ENCODE assay signal across 12 cellular contexts in the genomic region with DNA sequence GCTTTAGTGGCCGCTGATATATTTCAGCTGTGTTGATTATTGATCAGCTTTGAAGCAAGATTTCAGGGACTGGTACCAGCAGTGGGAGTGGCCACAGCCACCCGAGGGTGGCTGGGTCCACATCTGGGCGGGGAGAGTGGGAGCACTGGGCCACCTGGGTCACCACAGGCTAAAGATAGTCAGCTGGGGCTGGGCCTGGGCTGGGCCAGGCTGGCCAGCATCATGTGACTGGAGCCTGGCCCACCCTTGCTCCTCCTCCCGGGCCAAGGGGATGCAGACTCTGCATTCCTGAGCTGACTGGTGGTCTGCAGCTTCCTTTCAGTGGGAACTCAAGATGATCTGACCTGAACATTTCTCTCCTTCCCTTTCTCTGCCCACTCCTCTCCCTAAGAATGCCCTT. TPM values are rescaled to one million over a fixed set of nuclear protein-coding genes. Genes with fewer than 3 reads are reported as not detected.
A peak's percentile ranks its signal among the peaks of the same experiment; 100 is the strongest.
DNase-seq lines count a peak whose midpoint lies in the region; ATAC-seq and TF ChIP-seq lines count a peak whose summit lies in the region.
"Had no signal": no experiment of that assay in that cellular context is flagged by ENCODE, and none has a peak within 500 bp of the region (broad histone marks: within the 10 kb centered on the region; RNA-seq: fewer than 3 reads in every experiment).

No MANE protein-coding gene starts in this region.

- H3K9me3 ChIP-seq in Caco-2 (no peaks in the 10 kb centered on the region), MM.1S (replicated peaks; ENCODE audit: insufficient read depth, low read length) (no peaks in the 10 kb centered on the region), left ventricle myocardium inferior (replicated peaks) (no peaks in the 10 kb centered on the region), psoas muscle (no peaks in the 10 kb centered on the region)

- peaks cover 26% of the 10 kb centered on the region for H3K4me1 Mint-ChIP-seq in Caco-2 (ENCODE audit: low read depth, unreplicated experiment)

- BruUV-seq in Caco-2 (replicated peaks; lab: Mats Ljungman, UMichigan), result no TSS peak

- H3K4me1 ChIP-seq in Caco-2 (peaks cover 39% of the 10 kb centered on the region), MM.1S (ENCODE audit: low read length) (peaks cover 32% of the 10 kb centered on the region), left ventricle myocardium inferior (peaks cover 100% of the 10 kb centered on the region), psoas muscle (peaks cover 93% of the 10 kb centered on the region)

- ATAC-seq in psoas muscle (peak in 1 of 4 donors; percentile 29), HG02642 (IDR thresholded peaks at IDR 0.05; ENCODE audit: poor library complexity, unreplicated experiment) (no peak)

- DNase-seq in Caco-2 (no peak), MM.1S (no peak), left ventricle myocardium inferior (no peak), psoas muscle (no peak), kidney tubule cell (ENCODE audit: low spot score) (no peak), kidney glomerular epithelial cell (lab: John Stamatoyannopoulos, UW) (no peak)
- DNase-seq in stimulated activated CD4-positive, alpha-beta T cell treated with anti-CD3 and anti-CD28 coated beads, Interleukin-12 subunit alpha, Interleukin-12 subunit beta, amount 100 ng/mL, for 4 hours, result no peak
- DNase-seq: NCI-H146; stimulated activated CD4-positive, alpha-beta T cell treated with anti-CD3 and anti-CD28 coated beads, Interleukin-4, amount 100 ng/mL, for 4 hours had no signal

- peaks cover 11% of the 10 kb centered on the region; the same call in 1 of the 2 replicates for H3F3A ChIP-seq in MM.1S (ENCODE audit: insufficient read depth, low read length)

- H3K36me3 Mint-ChIP-seq in Caco-2 (ENCODE audit: insufficient read depth, unreplicated experiment), result peaks cover 44% of the 10 kb centered on the region

- no peaks in the 10 kb centered on the region for H3K27me3 ChIP-seq in Caco-2 (replicated peaks; ENCODE audit: control insufficient read depth, insufficient read depth, low read length)
- no peaks in the 10 kb centered on the region for H3K27me3 ChIP-seq in MM.1S (replicated peaks; ENCODE audit: insufficient read depth, low read length)
- H3K27me3 ChIP-seq in left ventricle myocardium inferior (ENCODE audit: low read depth), result no peaks in the 10 kb centered on the region
- H3K27me3 ChIP-seq in psoas muscle (ENCODE audit: insufficient read depth in 3 of 3, low read length in 2 of 3), result no peaks in the 10 kb centered on the region

- H4K20me1 ChIP-seq in MM.1S (ENCODE audit: insufficient read depth, low read length), result peaks cover 44% of the 10 kb centered on the region

- peak overlapping the region; percentile 34 for H3K27ac Mint-ChIP-seq in Caco-2 (ENCODE audit: unreplicated experiment)
- H3K27ac Mint-ChIP-seq: T-helper 1 cell treated with Interleukin-12 subunit alpha and Interleukin-12 subunit beta and Interleukin-4 antibody, amounts not matched to agents 30 μg/mL and 1 μg/mL, for 36 hours had no signal

- H3K36me3 ChIP-seq in Caco-2 (ENCODE audit: control insufficient read depth, insufficient read depth, low read length) (no peaks in the 10 kb centered on the region), MM.1S (replicated peaks; ENCODE audit: insufficient read depth, low read length) (no peaks in the 10 kb centered on the region), left ventricle myocardium inferior (no peaks in the 10 kb centered on the region), psoas muscle (ENCODE audit: insufficient read depth in 1 of 2, low read depth in 1 of 2) (no peaks in the 10 kb centered on the region)

- peak overlapping the region; percentile 13; the same call in 1 of the 2 replicates for H3K4me2 ChIP-seq in MM.1S (ENCODE audit: low read depth, low read length)

- no peak overlapping the region for H3K4me3 Mint-ChIP-seq in Caco-2 (ENCODE audit: unreplicated experiment)
- H3K4me3 Mint-ChIP-seq: T-helper 1 cell treated with Interleukin-12 subunit alpha and Interleukin-12 subunit beta and Interleukin-4 antibody, amounts not matched to agents 30 μg/mL and 1 μg/mL, for 36 hours had no signal

- H3K27ac ChIP-seq in MM.1S (ENCODE audit: low read length), result no peak overlapping the region
- peak overlapping the region; percentile 76 for H3K27ac ChIP-seq in left ventricle myocardium inferior (replicated peaks)
- H3K27ac ChIP-seq in psoas muscle, result peak overlapping the region; percentile 64
- H3K27ac ChIP-seq: epithelial cell of prostate had no signal

- H3K9me2 ChIP-seq in MM.1S (replicated peaks; ENCODE audit: insufficient read depth, low read length), result no peaks in the 10 kb centered on the region

- no peaks in the 10 kb centered on the region for H3K27me3 Mint-ChIP-seq in Caco-2 (ENCODE audit: insufficient read depth, unreplicated experiment)

- H2AFZ ChIP-seq in MM.1S (ENCODE audit: low read length), result no peak overlapping the region

- no peaks in the 10 kb centered on the region for H3K9me3 Mint-ChIP-seq in Caco-2 (ENCODE audit: unreplicated experiment)
- H3K9me3 Mint-ChIP-seq: T-helper 1 cell treated with Interleukin-12 subunit alpha and Interleukin-12 subunit beta and Interleukin-4 antibody, amounts not matched to agents 30 μg/mL and 1 μg/mL, for 36 hours had no signal

- CTCF ChIA-PET in Caco-2 (lab: Charles Lee), result interaction anchor here (0.6 kb wide), 1 partner anchor 314 kb away, joined by 3 read pairs; no protein-coding TSS in a partner anchor

- TF ChIP-seq CTCF in Caco-2 (IDR thresholded peaks at IDR 0.05; ENCODE audit: insufficient read depth in 1 of 2, low read depth in 1 of 2, low read length in 1 of 2, severe bottlenecking in 1 of 2, unreplicated experiment in 1 of 2) (no peak), MM.1S (IDR thresholded peaks at IDR 0.05; ENCODE audit: low read length) (no peak), left ventricle myocardium inferior (IDR thresholded peaks at IDR 0.05; ENCODE audit: borderline replicate concordance) (no peak), psoas muscle (IDR thresholded peaks at IDR 0.05) (no peak)

- WGBS in psoas muscle, 3 donors, result 39 to 48% (median 40%) methylated on average over 4 of the region's 4 CpGs

- H3K9ac ChIP-seq in MM.1S (ENCODE audit: low read length), result no peak overlapping the region

- POLR2A ChIA-PET in Caco-2 (lab: Charles Lee), result no interaction called here

- H3K4me3 ChIP-seq in Caco-2 (ENCODE audit: low read depth, low read length) (no peak overlapping the region), MM.1S (ENCODE audit: low read length) (no peak overlapping the region), left ventricle myocardium inferior (no peak overlapping the region), psoas muscle (no peak overlapping the region)

- intact Hi-C loops in Caco-2 (cut with micrococcal nuclease; ENCODE audit: unreplicated experiment) (no loop called here), left ventricle myocardium inferior (cut with micrococcal nuclease) (no loop called here), psoas muscle (cut with DNase I) (no loop called here)

- H3K79me2 ChIP-seq in MM.1S (ENCODE audit: low read length), result peaks cover 100% of the 10 kb centered on the region

RNA-seq across cellular contexts. Expression of gene LARP1, which starts 27.1 kb away (rescaled TPM):
- 357 and 372 TPM in 2 replicates for total RNA-seq in Caco-2 (2022)
- 148 TPM for total RNA-seq in left ventricle myocardium inferior
- total RNA-seq in psoas muscle, result 100 to 1,000 TPM; 105 to 173 (median 162) TPM
- polyA plus RNA-seq in psoas muscle, result 100 to 1,000 TPM in 1 of 3 donors, 10 to 100 TPM in 2; 34.1 to 108 (median 48.4) TPM
